ENCODE assay signal across 18 cellular contexts in the genomic region with DNA sequence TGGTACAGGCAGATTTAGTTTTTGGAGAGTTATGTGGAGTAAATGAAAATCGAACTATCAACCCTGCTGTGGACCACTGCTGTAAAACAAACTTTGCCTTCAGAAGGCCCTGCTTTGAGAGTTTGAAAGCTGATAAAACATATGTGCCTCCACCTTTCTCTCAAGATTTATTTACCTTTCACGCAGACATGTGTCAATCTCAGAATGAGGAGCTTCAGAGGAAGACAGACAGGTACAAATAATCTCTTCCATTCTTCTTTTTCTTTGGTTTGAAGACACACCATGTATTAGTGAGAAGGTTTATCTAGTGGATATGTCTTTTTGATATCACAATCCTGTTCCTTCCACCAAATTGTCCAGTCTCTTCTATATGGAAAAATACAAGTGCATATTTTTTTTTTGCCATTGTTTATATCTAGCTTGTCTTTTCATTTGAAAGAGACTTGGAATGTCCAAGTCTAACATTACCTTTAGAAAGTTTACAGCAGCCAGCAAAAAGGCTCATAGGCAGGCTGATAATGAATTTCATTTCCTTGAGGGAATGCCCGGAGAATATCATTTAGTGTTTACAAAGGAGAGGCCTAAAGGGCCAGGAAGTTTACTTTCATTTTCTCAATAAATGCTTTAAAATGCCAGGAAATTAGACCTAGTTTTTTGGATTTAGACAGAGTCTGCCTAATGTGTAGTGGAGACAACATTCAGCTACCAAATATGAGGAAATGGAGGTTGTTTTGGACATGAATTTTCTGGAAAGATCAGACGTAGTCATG. TPM values are rescaled to one million over a fixed set of nuclear protein-coding genes. Genes with fewer than 3 reads are reported as not detected.
A peak's percentile ranks its signal among the peaks of the same experiment; 100 is the strongest.
DNase-seq lines count a peak whose midpoint lies in the region; ATAC-seq, FAIRE-seq and TF ChIP-seq lines count a peak whose summit lies in the region.
"Had no signal": no experiment of that assay in that cellular context is flagged by ENCODE, and none has a peak within 500 bp of the region (broad histone marks: within the 10 kb centered on the region; RNA-seq: fewer than 3 reads in every experiment).

No MANE protein-coding gene starts in this region.

- no peak for TF ChIP-seq RAD21 in A549 (conservative IDR thresholded peaks at IDR 0.05 in 1 of 2, IDR thresholded peaks at IDR 0.05 in 1 of 2)

- H4K20me1 ChIP-seq in KMS-11 (ENCODE audit: insufficient read depth): no peaks in the 10 kb centered on the region

- H3K4me3 ChIP-seq in A549 (peak overlapping the region; percentile 10; the same call in 1 of the 3 replicates), KMS-11 (IDR thresholded peaks at IDR 0.05; ENCODE audit: insufficient read depth, low read depth, low read length) (no peak overlapping the region), testis (no peak overlapping the region)

- H3K4me1 ChIP-seq in A549 (0 out of 3 replicates have a peak, but pooled peaks cover 3% of the 10 kb centered on the region), KMS-11 (ENCODE audit: low read depth, poor library complexity, severe bottlenecking) (no peaks in the 10 kb centered on the region), testis (no peaks in the 10 kb centered on the region)

- no peak for ATAC-seq in A549
- ATAC-seq in HG02642 (IDR thresholded peaks at IDR 0.05; ENCODE audit: poor library complexity, unreplicated experiment): no peak
- no peak for ATAC-seq in HG02798 (IDR thresholded peaks at IDR 0.05; ENCODE audit: poor library complexity, unreplicated experiment)

- H3K79me2 ChIP-seq in KMS-11 (ENCODE audit: insufficient read depth, low read depth): no peaks in the 10 kb centered on the region

- H3K36me3 ChIP-seq in KMS-11 (ENCODE audit: insufficient read depth): no peaks in the 10 kb centered on the region
- no peaks in the 10 kb centered on the region for H3K36me3 ChIP-seq in testis (ENCODE audit: low read depth, missing control alignments)

- H3K27me3 ChIP-seq in KMS-11 (ENCODE audit: insufficient read depth, low read depth): no peaks in the 10 kb centered on the region
- H3K27me3 ChIP-seq in testis: no peaks in the 10 kb centered on the region

- FAIRE-seq in A549 (lab: Jason Lieb, UNC) (no peak), islet of Langerhans (lab: Jason Lieb, UNC) (peak; percentile 69)
- FAIRE-seq: A204.1, HTR-8/SVneo had no signal

- TF ChIP-seq POLR2A in A549 (IDR thresholded peaks at IDR 0.05; ENCODE audit: low read length) (no peak), testis (IDR thresholded peaks at IDR 0.05) (no peak)

- TF ChIP-seq CTCF in A549 (IDR thresholded peaks at IDR 0.05): no peak
- no peak for TF ChIP-seq CTCF in KMS-11 (conservative IDR thresholded peaks at IDR 0.05; ENCODE audit: low read depth, low read length)
- TF ChIP-seq CTCF in testis (IDR thresholded peaks at IDR 0.05): no peak

- TF ChIP-seq EP300 in A549 (IDR thresholded peaks at IDR 0.05): no peak

- H3K9ac ChIP-seq in KMS-11: no peak overlapping the region

- DNase-seq in A549 (ENCODE audit: low read depth in 1 of 2, low spot score in 1 of 2) (no peak), amniotic epithelial cell (ENCODE audit: low read depth) (peak; percentile 18), HuH-7.5 (ENCODE audit: low spot score) (no peak), testis (no peak)
- DNase-seq: activated CD4-positive, CD25-positive, alpha-beta regulatory T cell; activated T-cell treated with anti-CD3 and anti-CD28 coated beads, Interleukin-2, amount 50 U/mL, for 24 hours; amygdala; effector memory CD4-positive, alpha-beta T cell; head of caudate nucleus; NCI-H1694 treated with DMSO at 0.1 percent for 48 hours; trophoblast cell had no signal

- no peaks in the 10 kb centered on the region for H3K9me3 ChIP-seq in A549
- H3K9me3 ChIP-seq in testis: no peaks in the 10 kb centered on the region

- WGBS in A549 (ENCODE audit: missing lambda C conversion rate): 48% methylated on average over 4 of the region's 4 CpGs
- 75 to 79% methylated on average over 4 of the region's 4 CpGs for WGBS in testis, 2 donors

- POLR2A ChIA-PET in A549 (lab: Yijun Ruan, JAX): no interaction called here

- H3K4me2 ChIP-seq in A549: peak overlapping the region; percentile 78
- peak overlapping the region; percentile 43; the same call in 1 of the 2 replicates for H3K4me2 ChIP-seq in KMS-11

- intact Hi-C loops in testis (cut with DNase I; ENCODE audit: low total_unique reads): no loop called here

- CTCF ChIA-PET in A549 (lab: Yijun Ruan, JAX): no interaction called here

- H3K27ac ChIP-seq in A549: peak overlapping the region; percentile 41 to 67; a peak in 5 of 6 replicates
- no peak overlapping the region for H3K27ac ChIP-seq in KMS-11
- no peak overlapping the region for H3K27ac ChIP-seq in testis

- peak overlapping the region; percentile 51 for H2AFZ ChIP-seq in KMS-11 (ENCODE audit: low read depth)

TF ChIP-seq in A549, 52 proteins besides CTCF, POLR2A, EP300 and RAD21:
- TF ChIP-seq, protein P1, sequence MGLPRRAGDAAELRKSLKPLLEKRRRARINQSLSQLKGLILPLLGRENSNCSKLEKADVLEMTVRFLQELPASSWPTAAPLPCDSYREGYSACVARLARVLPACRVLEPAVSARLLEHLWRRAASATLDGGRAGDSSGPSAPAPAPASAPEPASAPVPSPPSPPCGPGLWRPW (IDR thresholded peaks at IDR 0.05): no peak
- TF ChIP-seq PBX3 (IDR thresholded peaks at IDR 0.05) (no peak), HOXB5 (CRISPR knock-in tag; IDR thresholded peaks at IDR 0.05) (no peak), BHLHE40 (IDR thresholded peaks at IDR 0.05; ENCODE audit: low read depth, low read length) (no peak), EHF (CRISPR knock-in tag; IDR thresholded peaks at IDR 0.05) (no peak), GATA3 (IDR thresholded peaks at IDR 0.05; ENCODE audit: borderline replicate concordance) (no peak), ZFP36 (IDR thresholded peaks at IDR 0.05; ENCODE audit: borderline replicate concordance, partially characterized antibody) (no peak)
TF ChIP-seq in A549: peak in this region for 0.

RNA-seq across cellular contexts. Expression of gene AFM, which starts 18.6 kb away (rescaled TPM):
- polyA plus RNA-seq in A549 (2011; rRNA removed): not detected in 2 replicates
- not detected in 2 replicates for polyA plus RNA-seq in A549 (2012; cell fraction: cytosol; rRNA removed)
- polyA plus RNA-seq in A549 (2012; cell fraction: nucleus; rRNA removed): not detected in 2 replicates
- not detected in 3 replicates for polyA plus RNA-seq in A549 (2017; fragmentation: RNase III; extraction: RNeasy Plus Mini Kit Qiagen cat#74134 plus additional on column Dnase treatment)
- not detected in 2 replicates for polyA minus RNA-seq in A549 (2011; rRNA and poly(A)+ RNA removed)
- total RNA-seq in testis: under 1 TPM in 1 of 2 donors, not detected in 1; 0.19 TPM
- polyA plus RNA-seq in testis (ENCODE audit: insufficient read depth, low read depth, low replicate concordance): 0.20 TPM
- total RNA-seq: lower leg skin had no signal

Comparison
In these comparisons a context has a peak if more than half of its experiments do, and no peak if none do; other contexts are left out.
1. H3K27ac ChIP-seq: peak in A549 (2 of 2); none in KMS-11 (single experiment) and testis (0 of 2).